ENCODE assay signal across 8 cellular contexts in genomic region chr7:100887955-100888481, GRCh38. TPM values are rescaled to one million over a fixed set of nuclear protein-coding genes. Genes with fewer than 3 reads are reported as not detected.
DNase-seq lines count a peak whose midpoint lies in the region; ATAC-seq and TF ChIP-seq lines count a peak whose summit lies in the region.

No MANE protein-coding gene starts in this region.

- peak overlapping the region; percentile 91 for H3K27ac Mint-ChIP-seq in activated T-cell treated with anti-CD3 and anti-CD28 coated beads, Interleukin-2, amount 50 U/mL, for 24 hours

- no peak for TF ChIP-seq CTCF in VCaP (conservative IDR thresholded peaks at IDR 0.05)
- no peak for TF ChIP-seq CTCF in stomach (IDR thresholded peaks at IDR 0.05)

- H3K9ac ChIP-seq in iPS-15b (ENCODE audit: low read depth, low read length), result no peak overlapping the region

- H3K36me3 Mint-ChIP-seq in activated T-cell treated with anti-CD3 and anti-CD28 coated beads, Interleukin-2, amount 50 U/mL, for 24 hours (ENCODE audit: low read depth), result peaks cover 62% of the 10 kb centered on the region

- H3K9me3 ChIP-seq in iPS-15b (ENCODE audit: control insufficient read depth, insufficient read depth, low read length) (no peaks in the 10 kb centered on the region), stomach (no peaks in the 10 kb centered on the region)

- H3K36me3 ChIP-seq in iPS-15b (ENCODE audit: control insufficient read depth, insufficient read depth, low read length) (peaks cover 61% of the 10 kb centered on the region), stomach (peaks cover 57 to 58% (median 58%) of the 10 kb centered on the region in 4 donors)

- H3K27me3 Mint-ChIP-seq in activated T-cell treated with anti-CD3 and anti-CD28 coated beads, Interleukin-2, amount 50 U/mL, for 24 hours, result peaks cover 23% of the 10 kb centered on the region

- no peaks in the 10 kb centered on the region for H3K27me3 ChIP-seq in iPS-15b (ENCODE audit: control insufficient read depth, insufficient read depth, low read length)
- H3K27me3 ChIP-seq in stomach, result peaks cover 0 to 17% (median 0%) of the 10 kb centered on the region in 3 donors

- H3K4me3 ChIP-seq in iPS-15b (ENCODE audit: low read depth, low read length) (peak overlapping the region; percentile 80), stomach (peak overlapping the region in 2 of 4 donors; percentile 74 to 82)

- ATAC-seq in GM18498 (IDR thresholded peaks at IDR 0.05; ENCODE audit: unreplicated experiment), result no peak

- peak overlapping the region; percentile 83 for H3K4me3 Mint-ChIP-seq in activated T-cell treated with anti-CD3 and anti-CD28 coated beads, Interleukin-2, amount 50 U/mL, for 24 hours

- CTCF ChIA-PET in HEK293T (lab: Yijun Ruan, JAX), result interaction anchor here (0.6 to 1.1 kb wide), 2 partner anchors 15 to 183 kb away, joined by 3 to 4 read pairs; no protein-coding TSS in a partner anchor

- 63 to 74% (median 66%) methylated on average over 10 to 13 of the region's 13 CpGs for WGBS in stomach, 5 donors

- H3K4me1 ChIP-seq in iPS-15b (ENCODE audit: control insufficient read depth, insufficient read depth, low read length) (peaks cover 14% of the 10 kb centered on the region), stomach (peaks cover 32 to 50% (median 44%) of the 10 kb centered on the region in 4 donors)

- H3K4me1 Mint-ChIP-seq in activated T-cell treated with anti-CD3 and anti-CD28 coated beads, Interleukin-2, amount 50 U/mL, for 24 hours (ENCODE audit: low read depth), result peaks cover 59% of the 10 kb centered on the region

- H3K9me3 Mint-ChIP-seq in activated T-cell treated with anti-CD3 and anti-CD28 coated beads, Interleukin-2, amount 50 U/mL, for 24 hours, result no peaks in the 10 kb centered on the region

- TF ChIP-seq EP300 in stomach (IDR thresholded peaks at IDR 0.05), result no peak

- peak overlapping the region; percentile 99 for H3K27ac ChIP-seq in VCaP
- peak overlapping the region; percentile 13 to 92 (median 71) for H3K27ac ChIP-seq in stomach

- no peak for DNase-seq in activated T-cell treated with anti-CD3 and anti-CD28 coated beads, Interleukin-2, amount 50 U/mL, for 24 hours
- DNase-seq in activated T-cell treated with anti-CD3 and anti-CD28 coated beads for 4 hours, result no peak
- no peak for DNase-seq in stomach
- no peak for DNase-seq in HEK293T (ENCODE audit: extremely low spot score)
- no peak for DNase-seq in SIG-M5 treated with dmso at 0.1 percent for 504 hours (lab: John Stamatoyannopoulos, UW; ENCODE audit: unreplicated experiment)

- intact Hi-C loops in stomach (cut with DNase I; ENCODE audit: low total_unique reads), result no loop called here

- no peak for TF ChIP-seq POLR2A in stomach (IDR thresholded peaks at IDR 0.05)

- POLR2A ChIA-PET in HEK293T (lab: Yijun Ruan, JAX), result interaction anchor here (1.1 to 7.4 kb wide), 4 partner anchors 12 to 281 kb away, joined by 3 to 158 read pairs (median 4); partner anchors contain the start of genes SRRT and TRIP6

TF ChIP-seq in HEK293T, 16 proteins besides CTCF, POLR2A, EP300 and RAD21:
- no peak for TF ChIP-seq SP1 (IDR thresholded peaks at IDR 0.05)
- TF ChIP-seq TARDBP (IDR thresholded peaks at IDR 0.05), result no peak
- TF ChIP-seq ELF4 (IDR thresholded peaks at IDR 0.05), result no peak
- TF ChIP-seq FOXM1 (IDR thresholded peaks at IDR 0.05; ENCODE audit: borderline replicate concordance), result no peak
- TF ChIP-seq SUZ12 (IDR thresholded peaks at IDR 0.05), result no peak
- TF ChIP-seq FOXK2 (IDR thresholded peaks at IDR 0.05), result no peak
TF ChIP-seq in HEK293T: peak in this region for 0.

RNA-seq across cellular contexts. Expression of gene UFSP1, which starts 1.5 kb away (rescaled TPM):
- 10 to 100 TPM in 1 of 5 donors, under 1 TPM in 1, not detected in 3; 0.73 to 22.6 TPM for total RNA-seq in stomach
- polyA plus RNA-seq in stomach, result 1 to 10 TPM; 2.0 to 4.3 (median 4.1) TPM

RNA-seq across cellular contexts. Expression of gene ACHE, which starts 7.7 kb away (rescaled TPM):
- total RNA-seq in stomach, result 1 to 10 TPM in 1 of 5 donors, under 1 TPM in 1, not detected in 3; 0.43 to 2.4 TPM
- polyA plus RNA-seq in stomach, result 1 to 10 TPM in 1 of 3 donors, under 1 TPM in 2; 0.25 to 1.5 (median 0.31) TPM

RNA-seq across cellular contexts. Expression of gene SRRT, which starts 13.1 kb away (rescaled TPM):
- total RNA-seq in stomach, result 100 to 1,000 TPM in 2 of 5 donors, 10 to 100 TPM in 3; 45.2 to 184 (median 86.2) TPM
- 10 to 100 TPM; 63.7 to 97.1 (median 68.9) TPM for polyA plus RNA-seq in stomach

RNA-seq across cellular contexts. Expression of gene TRIP6, which starts 20.8 kb away (rescaled TPM):
- 10 to 100 TPM in 3 of 5 donors, 1 to 10 TPM in 2; 4.7 to 44.3 (median 14.7) TPM for total RNA-seq in stomach
- polyA plus RNA-seq in stomach, result 10 to 100 TPM; 23.8 to 50.0 (median 26.2) TPM

RNA-seq across cellular contexts. Expression of gene SLC12A9, which starts 35.5 kb away (rescaled TPM):
- total RNA-seq in stomach, result 10 to 100 TPM in 3 of 5 donors, 1 to 10 TPM in 2; 2.9 to 44.6 (median 25.9) TPM
- 10 to 100 TPM in 1 of 3 donors, 1 to 10 TPM in 2; 4.9 to 21.7 (median 9.0) TPM for polyA plus RNA-seq in stomach
